8 cellular contexts compared by ENCODE assay signal in the genomic region with DNA sequence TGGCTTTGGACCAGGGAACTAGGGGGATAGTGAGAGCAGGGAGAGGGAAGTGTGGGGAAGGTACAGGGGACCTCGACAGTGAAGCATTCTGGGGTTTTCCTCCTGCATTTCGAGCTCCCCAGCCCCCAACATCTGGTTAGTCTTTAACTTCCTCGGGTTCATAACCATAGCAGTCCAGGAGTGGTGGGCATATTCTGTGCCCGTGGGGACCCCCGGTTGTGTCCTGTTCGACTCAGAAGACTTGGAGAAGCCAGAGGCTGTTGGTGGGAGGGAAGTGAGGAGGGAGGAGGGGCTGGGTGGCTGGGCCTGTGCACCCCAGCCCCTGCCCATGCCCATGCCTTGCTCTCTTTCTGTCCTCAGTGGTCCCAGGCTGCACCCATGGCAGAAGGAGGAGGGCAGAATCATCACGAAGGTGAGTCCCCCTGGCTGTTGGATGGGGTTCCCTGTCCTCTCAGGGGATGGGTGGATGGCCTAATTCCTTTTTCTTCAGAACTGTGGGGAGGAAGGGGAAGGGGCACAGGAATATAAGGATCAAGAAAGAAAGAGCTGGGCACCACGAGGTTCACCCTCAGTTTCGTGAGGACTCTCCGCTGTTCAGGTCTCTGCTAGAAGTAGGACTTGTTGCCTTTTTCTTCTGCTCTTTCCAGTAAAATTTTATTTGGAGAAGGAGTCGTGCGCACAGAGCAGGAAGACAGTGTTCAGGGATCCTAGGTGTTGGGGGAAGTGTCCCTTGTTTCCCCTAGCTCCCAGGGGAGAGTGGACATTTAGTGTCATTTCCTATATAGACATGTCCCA. TPM values are rescaled to one million over a fixed set of nuclear protein-coding genes. Genes with fewer than 3 reads are reported as not detected.
A peak's percentile ranks its signal among the peaks of the same experiment; 100 is the strongest.
DNase-seq lines count a peak whose midpoint lies in the region; TF ChIP-seq lines count a peak whose summit lies in the region.

No MANE protein-coding gene starts in this region.

- TF ChIP-seq POLR2A in Peyer's patch (IDR thresholded peaks at IDR 0.05): no peak

- no peak for TF ChIP-seq CTCF in GM06990 (IDR thresholded peaks at IDR 0.05; ENCODE audit: insufficient read depth, low read length, poor library complexity, severe bottlenecking)
- TF ChIP-seq CTCF in Peyer's patch (IDR thresholded peaks at IDR 0.05): no peak
- no peak for TF ChIP-seq CTCF in fibroblast of mammary gland (conservative IDR thresholded peaks at IDR 0.05; ENCODE audit: control insufficient read depth, insufficient read depth, low read depth, low read length)
- no peak for TF ChIP-seq CTCF in retinal pigment epithelial cell (conservative IDR thresholded peaks at IDR 0.05; ENCODE audit: low read depth, low read length)

- peak overlapping the region; percentile 32 to 95 (median 93) for H3K27ac ChIP-seq in Peyer's patch

- no peaks in the 10 kb centered on the region for H3K27me3 ChIP-seq in GM06990 (replicated peaks; ENCODE audit: control insufficient read depth, insufficient read depth, low read length)
- no peaks in the 10 kb centered on the region for H3K27me3 ChIP-seq in Peyer's patch

- no peaks in the 10 kb centered on the region for H3K9me3 ChIP-seq in Peyer's patch

- H3K4me3 ChIP-seq in GM06990 (replicated peaks; ENCODE audit: low read depth, low read length) (peak overlapping the region; percentile 85), Peyer's patch (peak overlapping the region in 3 of 4 donors; percentile 71 to 90 (median 77)), fibroblast of mammary gland (ENCODE audit: control insufficient read depth, low read depth, low read length) (peak overlapping the region; percentile 94), retinal pigment epithelial cell (ENCODE audit: low read length) (peak overlapping the region; percentile 99)

- DNase-seq in GM06990 (ENCODE audit: extremely low read depth, insufficient read length): no peak
- DNase-seq in Peyer's patch: peak in 1 of 3 donors; percentile 50
- DNase-seq in fibroblast of mammary gland (ENCODE audit: low read depth): no peak
- no peak for DNase-seq in retinal pigment epithelial cell (ENCODE audit: low read depth)
- no peak for DNase-seq in NCI-H2227 (lab: John Stamatoyannopoulos, UW; ENCODE audit: unreplicated experiment)
- no peak for DNase-seq in NCI-H1694 (lab: John Stamatoyannopoulos, UW)
- DNase-seq in GOT3 (lab: John Stamatoyannopoulos, UW): no peak
- DNase-seq in cerebellar cortex (ENCODE audit: low spot score): no peak

- H3K4me1 ChIP-seq in Peyer's patch: peaks cover 0 to 40% (median 8%) of the 10 kb centered on the region in 4 donors

- H3K36me3 ChIP-seq in GM06990 (ENCODE audit: control insufficient read depth, insufficient read depth, low read length): peaks cover 9% of the 10 kb centered on the region
- peaks cover 0 to 31% (median 0%) of the 10 kb centered on the region in 3 donors for H3K36me3 ChIP-seq in Peyer's patch

RNA-seq across cellular contexts. Expression of a gene that starts 4.2 kb away (rescaled TPM):
- 100 to 1,000 TPM; 202 to 663 (median 418) TPM for total RNA-seq in Peyer's patch
